In genomic region chr2:3214827-3215404, GRCh38 we compare ENCODE assay signal across 27 cellular contexts.
DNase-seq lines count a peak whose midpoint lies in the region; ATAC-seq and TF ChIP-seq lines count a peak whose summit lies in the region.
"Had no signal": no experiment of that assay in that cellular context is flagged by ENCODE, and none has a peak within 500 bp of the region (broad histone marks: within the 10 kb centered on the region; RNA-seq: fewer than 3 reads in every experiment).

No MANE protein-coding gene starts in this region.

- H3K27me3 Mint-ChIP-seq in activated T-cell treated with anti-CD3 and anti-CD28 coated beads, Interleukin-2, amount 50 U/mL, for 4 hours (ENCODE audit: low read depth) = no peaks in the 10 kb centered on the region
- no peaks in the 10 kb centered on the region for H3K27me3 Mint-ChIP-seq in activated T-helper 1 cell treated with anti-CD3 and anti-CD28 coated beads, Interleukin-12 subunit alpha, Interleukin-12 subunit beta, Interleukin-2, Interleukin-4 antibody, amounts not matched to agents 30 ng/mL and 10 ng/mL and 1 ng/mL, durations not matched to agents 14 hours and 24 hours and 36 hours (ENCODE audit: insufficient read depth)
- no peaks in the 10 kb centered on the region for H3K27me3 Mint-ChIP-seq in natural killer cell (ENCODE audit: low read depth in 2 of 2)
- H3K27me3 Mint-ChIP-seq in T-helper 2 cell treated with Interferon-gamma antibody and Interleukin-4, amounts not matched to agents 5 μg/mL and 100 μg/mL, for 36 hours (ENCODE audit: low read depth) = no peaks in the 10 kb centered on the region
- H3K27me3 Mint-ChIP-seq: activated naive CD4-positive, alpha-beta T cell treated with anti-CD3 and anti-CD28 coated beads, Interleukin-2, amount 50 U/mL, for 24 hours; stimulated activated memory B cell treated with anti-CD40 and anti-IgM and Interleukin-4, amounts not matched to agents 10 μg/mL and 1 μg/mL and 100 μg/mL, for 72 hours had no signal

- H3K27ac Mint-ChIP-seq in activated T-helper 1 cell treated with anti-CD3 and anti-CD28 coated beads, Interleukin-12 subunit alpha, Interleukin-12 subunit beta, Interleukin-2, Interleukin-4 antibody, amounts not matched to agents 30 ng/mL and 10 ng/mL and 1 ng/mL, durations not matched to agents 14 hours and 24 hours and 36 hours = peak overlapping the region; percentile 15
- peak overlapping the region in 1 of 2 donors; percentile 47 for H3K27ac Mint-ChIP-seq in natural killer cell
- H3K27ac Mint-ChIP-seq in T-helper 2 cell treated with Interferon-gamma antibody and Interleukin-4, amounts not matched to agents 5 μg/mL and 100 μg/mL, for 36 hours = no peak overlapping the region
- H3K27ac Mint-ChIP-seq: activated naive CD4-positive, alpha-beta T cell treated with anti-CD3 and anti-CD28 coated beads, Interleukin-2, amount 50 U/mL, for 24 hours; CD14-positive monocyte; stimulated activated memory B cell treated with anti-CD40 and anti-IgM and Interleukin-4, amounts not matched to agents 10 μg/mL and 1 μg/mL and 100 μg/mL, for 72 hours had no signal

- intact Hi-C loops in activated T-helper 1 cell treated with anti-CD3 and anti-CD28 coated beads, Interleukin-12 subunit alpha, Interleukin-12 subunit beta, Interleukin-2, Interleukin-4 antibody, amounts not matched to agents 30 ng/mL and 10 ng/mL and 1 ng/mL, durations not matched to agents 14 hours and 24 hours and 36 hours (cut with micrococcal nuclease) = no loop called here
- intact Hi-C loops in natural killer cell (cut with micrococcal nuclease) = no loop called here

- DNase-seq in DMS53 (lab: John Stamatoyannopoulos, UW) = peak; percentile 57
- DNase-seq in DMS53 treated with DMSO at 0.1 percent for 48 hours (lab: John Stamatoyannopoulos, UW; ENCODE audit: unreplicated experiment) = no peak
- no peak for DNase-seq in activated T-cell treated with anti-CD3 and anti-CD28 coated beads, Interleukin-2, amount 50 U/mL, for 4 hours
- DNase-seq in activated T-cell treated with anti-CD3 and anti-CD28 coated beads, Interleukin-2, amount 50 U/mL, for 48 hours = no peak
- DNase-seq in activated T-helper 1 cell treated with anti-CD3 and anti-CD28 coated beads, Interleukin-12 subunit alpha, Interleukin-12 subunit beta, Interleukin-2, Interleukin-4 antibody, amounts not matched to agents 30 ng/mL and 10 ng/mL and 1 ng/mL, durations not matched to agents 14 hours and 24 hours and 36 hours (ENCODE audit: low spot score) = no peak
- no peak for DNase-seq in natural killer cell
- no peak for DNase-seq in T-helper 2 cell treated with Interferon-gamma antibody and Interleukin-4, amounts not matched to agents 5 μg/mL and 100 μg/mL, for 36 hours (ENCODE audit: low spot score)
- DNase-seq: anterior cingulate cortex; Calu3; DND-41; GF-D8; Kasumi-1; mammary epithelial cell; mucosa of descending colon; NCI-H1436; NCI-H2107; NCI-H446; ovary; stimulated activated CD4-positive, alpha-beta T cell treated with anti-CD3 and anti-CD28 coated beads, Interleukin-15, amount 100 ng/mL, for 24 hours; SW 1271; upper lobe of left lung; WERI-Rb-1 had no signal

- ATAC-seq in activated T-cell treated with anti-CD3 and anti-CD28 coated beads, Interleukin-2, amount 50 U/mL, for 4 hours = peak; percentile 40 to 77
- peak; percentile 21 to 46 (median 22) for ATAC-seq in natural killer cell
- no peak for ATAC-seq in HG02840 (IDR thresholded peaks at IDR 0.05; ENCODE audit: low FRiP score, unreplicated experiment)
- ATAC-seq: gastroesophageal sphincter; mucosa of descending colon; stimulated activated memory B cell treated with anti-CD40 and anti-IgM and Interleukin-4, amounts not matched to agents 10 μg/mL and 1 μg/mL and 100 μg/mL, for 72 hours had no signal

- peaks cover 24% of the 10 kb centered on the region for H3K4me1 Mint-ChIP-seq in activated T-cell treated with anti-CD3 and anti-CD28 coated beads, Interleukin-2, amount 50 U/mL, for 4 hours (ENCODE audit: low read depth)
- H3K4me1 Mint-ChIP-seq in activated T-helper 1 cell treated with anti-CD3 and anti-CD28 coated beads, Interleukin-12 subunit alpha, Interleukin-12 subunit beta, Interleukin-2, Interleukin-4 antibody, amounts not matched to agents 30 ng/mL and 10 ng/mL and 1 ng/mL, durations not matched to agents 14 hours and 24 hours and 36 hours (ENCODE audit: low read depth) = peaks cover 42% of the 10 kb centered on the region
- peaks cover 35 to 37% of the 10 kb centered on the region in 2 donors for H3K4me1 Mint-ChIP-seq in natural killer cell
- peaks cover 15% of the 10 kb centered on the region for H3K4me1 Mint-ChIP-seq in T-helper 2 cell treated with Interferon-gamma antibody and Interleukin-4, amounts not matched to agents 5 μg/mL and 100 μg/mL, for 36 hours (ENCODE audit: low read depth)
- H3K4me1 Mint-ChIP-seq: CD14-positive monocyte had no signal

- peaks cover 30% of the 10 kb centered on the region for H3K36me3 Mint-ChIP-seq in activated T-cell treated with anti-CD3 and anti-CD28 coated beads, Interleukin-2, amount 50 U/mL, for 4 hours (ENCODE audit: insufficient read depth)
- H3K36me3 Mint-ChIP-seq in activated T-helper 1 cell treated with anti-CD3 and anti-CD28 coated beads, Interleukin-12 subunit alpha, Interleukin-12 subunit beta, Interleukin-2, Interleukin-4 antibody, amounts not matched to agents 30 ng/mL and 10 ng/mL and 1 ng/mL, durations not matched to agents 14 hours and 24 hours and 36 hours (ENCODE audit: low read depth) = peaks cover 24% of the 10 kb centered on the region
- no peaks in the 10 kb centered on the region for H3K36me3 Mint-ChIP-seq in natural killer cell
- H3K36me3 Mint-ChIP-seq in T-helper 2 cell treated with Interferon-gamma antibody and Interleukin-4, amounts not matched to agents 5 μg/mL and 100 μg/mL, for 36 hours (ENCODE audit: low read depth) = peaks cover 6% of the 10 kb centered on the region

- no peak for TF ChIP-seq CTCF in natural killer cell (IDR thresholded peaks at IDR 0.05)

- no peaks in the 10 kb centered on the region for H3K9me3 Mint-ChIP-seq in activated T-cell treated with anti-CD3 and anti-CD28 coated beads, Interleukin-2, amount 50 U/mL, for 4 hours
- peaks cover under 1% of the 10 kb centered on the region for H3K9me3 Mint-ChIP-seq in activated T-helper 1 cell treated with anti-CD3 and anti-CD28 coated beads, Interleukin-12 subunit alpha, Interleukin-12 subunit beta, Interleukin-2, Interleukin-4 antibody, amounts not matched to agents 30 ng/mL and 10 ng/mL and 1 ng/mL, durations not matched to agents 14 hours and 24 hours and 36 hours
- no peaks in the 10 kb centered on the region for H3K9me3 Mint-ChIP-seq in natural killer cell
- H3K9me3 Mint-ChIP-seq in T-helper 2 cell treated with Interferon-gamma antibody and Interleukin-4, amounts not matched to agents 5 μg/mL and 100 μg/mL, for 36 hours = peaks cover 1% of the 10 kb centered on the region
- H3K9me3 Mint-ChIP-seq: activated naive CD4-positive, alpha-beta T cell treated with anti-CD3 and anti-CD28 coated beads, Interleukin-2, amount 50 U/mL, for 24 hours; stimulated activated memory B cell treated with anti-CD40 and anti-IgM and Interleukin-4, amounts not matched to agents 10 μg/mL and 1 μg/mL and 100 μg/mL, for 72 hours had no signal

- H3K4me3 Mint-ChIP-seq in activated T-cell treated with anti-CD3 and anti-CD28 coated beads, Interleukin-2, amount 50 U/mL, for 4 hours = no peak overlapping the region
- H3K4me3 Mint-ChIP-seq in activated T-helper 1 cell treated with anti-CD3 and anti-CD28 coated beads, Interleukin-12 subunit alpha, Interleukin-12 subunit beta, Interleukin-2, Interleukin-4 antibody, amounts not matched to agents 30 ng/mL and 10 ng/mL and 1 ng/mL, durations not matched to agents 14 hours and 24 hours and 36 hours = no peak overlapping the region
- no peak overlapping the region for H3K4me3 Mint-ChIP-seq in natural killer cell
- no peak overlapping the region for H3K4me3 Mint-ChIP-seq in T-helper 2 cell treated with Interferon-gamma antibody and Interleukin-4, amounts not matched to agents 5 μg/mL and 100 μg/mL, for 36 hours
- H3K4me3 Mint-ChIP-seq: activated naive CD4-positive, alpha-beta T cell treated with anti-CD3 and anti-CD28 coated beads, Interleukin-2, amount 50 U/mL, for 24 hours; CD14-positive monocyte; stimulated activated memory B cell treated with anti-CD40 and anti-IgM and Interleukin-4, amounts not matched to agents 10 μg/mL and 1 μg/mL and 100 μg/mL, for 72 hours had no signal
